In the genomic region with DNA sequence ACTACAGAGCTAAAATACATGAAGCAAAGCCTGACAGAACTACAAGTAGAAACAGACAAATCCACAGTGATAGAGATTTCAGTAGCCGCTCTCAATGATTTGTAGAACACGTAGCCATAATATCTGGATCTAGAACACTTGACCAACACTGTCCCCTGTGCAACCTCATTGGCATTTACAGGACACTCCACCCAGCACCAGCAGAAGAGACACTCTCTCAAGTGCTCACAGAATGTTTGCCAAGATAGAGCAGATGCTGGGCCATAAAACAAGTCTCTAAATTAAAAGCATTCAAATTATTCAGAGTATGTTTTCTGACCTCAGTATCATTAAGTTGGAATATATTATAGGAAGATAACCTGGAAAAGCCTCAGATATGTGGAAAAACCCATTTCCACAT, we compare ENCODE assay signal across 1 cellular context.
TF ChIP-seq lines count a peak whose summit lies in the region.

No MANE protein-coding gene starts in this region.

TF ChIP-seq in K562, 482 proteins besides CTCF, POLR2A, EP300 and RAD21:
- TF ChIP-seq, protein P1, sequence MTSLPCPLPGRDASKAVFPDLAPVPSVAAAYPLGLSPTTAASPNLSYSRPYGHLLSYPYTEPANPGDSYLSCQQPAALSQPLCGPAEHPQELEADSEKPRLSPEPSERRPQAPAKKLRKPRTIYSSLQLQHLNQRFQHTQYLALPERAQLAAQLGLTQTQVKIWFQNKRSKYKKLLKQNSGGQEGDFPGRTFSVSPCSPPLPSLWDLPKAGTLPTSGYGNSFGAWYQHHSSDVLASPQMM (CRISPR knock-in tag; IDR thresholded peaks at IDR 0.05) = no peak
- TF ChIP-seq ATF1 (CRISPR knock-in tag; IDR thresholded peaks at IDR 0.05) (no peak), ATF1 (tag; IDR thresholded peaks at IDR 0.05) (no peak), ZNF324 (CRISPR knock-in tag; IDR thresholded peaks at IDR 0.05) (no peak), OTX1 (CRISPR knock-in tag; IDR thresholded peaks at IDR 0.05) (no peak), DPF2 (IDR thresholded peaks at IDR 0.05) (no peak), SIX5 (IDR thresholded peaks at IDR 0.05; ENCODE audit: borderline replicate concordance in 1 of 2, insufficient read depth in 1 of 2, low read depth in 1 of 2, low read length in 2 of 2) (no peak)
- TF ChIP-seq, protein P2, sequence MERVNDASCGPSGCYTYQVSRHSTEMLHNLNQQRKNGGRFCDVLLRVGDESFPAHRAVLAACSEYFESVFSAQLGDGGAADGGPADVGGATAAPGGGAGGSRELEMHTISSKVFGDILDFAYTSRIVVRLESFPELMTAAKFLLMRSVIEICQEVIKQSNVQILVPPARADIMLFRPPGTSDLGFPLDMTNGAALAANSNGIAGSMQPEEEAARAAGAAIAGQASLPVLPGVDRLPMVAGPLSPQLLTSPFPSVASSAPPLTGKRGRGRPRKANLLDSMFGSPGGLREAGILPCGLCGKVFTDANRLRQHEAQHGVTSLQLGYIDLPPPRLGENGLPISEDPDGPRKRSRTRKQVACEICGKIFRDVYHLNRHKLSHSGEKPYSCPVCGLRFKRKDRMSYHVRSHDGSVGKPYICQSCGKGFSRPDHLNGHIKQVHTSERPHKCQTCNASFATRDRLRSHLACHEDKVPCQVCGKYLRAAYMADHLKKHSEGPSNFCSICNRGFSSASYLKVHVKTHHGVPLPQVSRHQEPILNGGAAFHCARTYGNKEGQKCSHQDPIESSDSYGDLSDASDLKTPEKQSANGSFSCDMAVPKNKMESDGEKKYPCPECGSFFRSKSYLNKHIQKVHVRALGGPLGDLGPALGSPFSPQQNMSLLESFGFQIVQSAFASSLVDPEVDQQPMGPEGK (CRISPR knock-in tag; IDR thresholded peaks at IDR 0.05; ENCODE audit: borderline replicate concordance) = no peak
